ENCODE assay signal across 9 cellular contexts in the genomic region with DNA sequence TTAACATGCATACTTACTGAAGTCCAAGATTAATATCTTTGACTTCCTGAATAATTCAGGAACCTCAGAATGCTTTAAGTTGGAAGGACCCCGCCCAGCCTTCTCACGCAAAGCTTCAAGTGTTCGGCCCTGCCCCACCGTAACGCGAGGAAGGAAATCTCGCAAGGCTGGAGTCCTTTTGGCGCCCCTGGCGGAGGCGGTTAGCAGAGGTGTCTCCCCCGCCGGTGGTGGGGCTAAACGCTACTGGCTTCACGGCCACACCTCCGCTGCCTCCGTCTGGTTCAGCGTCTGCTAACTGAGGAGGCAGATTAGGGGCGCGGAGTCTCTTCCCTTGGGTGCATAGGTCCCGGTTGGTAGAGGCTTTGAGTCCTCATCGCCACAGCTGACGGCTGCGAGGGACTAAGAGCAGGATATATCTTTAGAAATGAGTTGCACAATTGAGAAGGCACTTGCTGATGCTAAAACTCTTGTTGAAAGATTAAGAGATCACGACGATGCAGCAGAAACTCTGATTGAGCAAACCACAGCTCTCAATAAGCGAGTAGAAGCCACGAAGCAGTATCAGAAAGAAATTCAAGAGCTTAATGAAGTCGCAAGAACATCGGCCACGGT. TPM values are rescaled to one million over a fixed set of nuclear protein-coding genes. Genes with fewer than 3 reads are reported as not detected.
DNase-seq lines count a peak whose midpoint lies in the region; ATAC-seq and TF ChIP-seq lines count a peak whose summit lies in the region.
"Had no signal": no experiment of that assay in that cellular context is flagged by ENCODE, and none has a peak within 500 bp of the region (broad histone marks: within the 10 kb centered on the region; RNA-seq: fewer than 3 reads in every experiment).

No MANE protein-coding gene starts in this region.

- peaks cover 6% of the 10 kb centered on the region for H3K4me1 Mint-ChIP-seq in activated CD8-positive, alpha-beta T cell treated with anti-CD3 and anti-CD28 coated beads, Interleukin-2, amount 10 ng/mL, durations not matched to agents 7 days and 5 days (ENCODE audit: low read depth)

- POLR2A ChIA-PET in activated CD8-positive, alpha-beta T cell treated with anti-CD3 and anti-CD28 coated beads, Interleukin-2, amount 10 ng/mL, durations not matched to agents 7 days and 5 days (lab: Charles Lee) = no interaction called here

- in situ Hi-C loops in GM13977 (cut with MboI; ENCODE audit: low pct_unique_long_range_greater_than_20kb, low sequenced_read_pairs, unreplicated experiment) = no loop called here

- CTCF ChIA-PET in activated CD8-positive, alpha-beta T cell treated with anti-CD3 and anti-CD28 coated beads, Interleukin-2, amount 10 ng/mL, durations not matched to agents 7 days and 5 days (lab: Charles Lee) = interaction anchor here (0.6 to 3.6 kb wide), 14 partner anchors 8 to 125 kb away, joined by 3 to 16 read pairs (median 4); partner anchors contain the start of gene SPATS2

- peak; percentile 13 for TF ChIP-seq CTCF in GM13977 (IDR thresholded peaks at IDR 0.05; ENCODE audit: extremely low read depth, insufficient read depth, missing control alignments)

- DNase-seq in GM13977 (ENCODE audit: low spot score) (no peak), germinal center (ENCODE audit: low spot score) (peak; percentile 35), Ammon's horn (ENCODE audit: low spot score) (no peak)
- peak; percentile 80 for DNase-seq in activated CD8-positive, alpha-beta T cell treated with anti-CD3 and anti-CD28 coated beads, Interleukin-2, amount 10 ng/mL, durations not matched to agents 7 days and 5 days
- peak; percentile 62 for DNase-seq in stimulated activated CD4-positive, alpha-beta T cell treated with anti-CD3 and anti-CD28 coated beads, Interleukin-1b, Interleukin-23, amount 100 ng/mL, for 48 hours
- DNase-seq: DND-41 had no signal

- H3K36me3 Mint-ChIP-seq in activated CD8-positive, alpha-beta T cell treated with anti-CD3 and anti-CD28 coated beads, Interleukin-2, amount 10 ng/mL, durations not matched to agents 7 days and 5 days (ENCODE audit: low read depth) = no peaks in the 10 kb centered on the region

- peaks cover 2% of the 10 kb centered on the region for H3K27me3 Mint-ChIP-seq in activated CD8-positive, alpha-beta T cell treated with anti-CD3 and anti-CD28 coated beads, Interleukin-2, amount 10 ng/mL, durations not matched to agents 7 days and 5 days (ENCODE audit: low read depth)

- H3K27ac Mint-ChIP-seq in activated CD8-positive, alpha-beta T cell treated with anti-CD3 and anti-CD28 coated beads, Interleukin-2, amount 10 ng/mL, durations not matched to agents 7 days and 5 days = no peak overlapping the region

- peak; percentile 94 for ATAC-seq in activated CD8-positive, alpha-beta T cell treated with anti-CD3 and anti-CD28 coated beads, Interleukin-2, amount 10 ng/mL, durations not matched to agents 7 days and 5 days
- ATAC-seq in HG03108 (IDR thresholded peaks at IDR 0.05; ENCODE audit: unreplicated experiment) (no peak), HG03439 (IDR thresholded peaks at IDR 0.05; ENCODE audit: unreplicated experiment) (no peak), HG02571 (IDR thresholded peaks at IDR 0.05; ENCODE audit: unreplicated experiment) (no peak)

- no peak overlapping the region for H3K4me3 Mint-ChIP-seq in activated CD8-positive, alpha-beta T cell treated with anti-CD3 and anti-CD28 coated beads, Interleukin-2, amount 10 ng/mL, durations not matched to agents 7 days and 5 days

- H3K9me3 Mint-ChIP-seq in activated CD8-positive, alpha-beta T cell treated with anti-CD3 and anti-CD28 coated beads, Interleukin-2, amount 10 ng/mL, durations not matched to agents 7 days and 5 days (ENCODE audit: insufficient read depth) = no peaks in the 10 kb centered on the region

RNA-seq across cellular contexts. Expression of gene SPATS2, which starts 21.9 kb away (rescaled TPM):
- total RNA-seq in activated CD8-positive, alpha-beta T cell treated with anti-CD3 and anti-CD28 coated beads, Interleukin-2, amount 10 ng/mL, durations not matched to agents 7 days and 5 days = 10 to 100 TPM; 12.9 to 13.0 TPM

RNA-seq across cellular contexts. Expression of gene DNAJC22, which starts 42.5 kb away (rescaled TPM):
- under 1 TPM in 1 of 2 experiments, not detected in 1; 0.29 TPM for total RNA-seq in activated CD8-positive, alpha-beta T cell treated with anti-CD3 and anti-CD28 coated beads, Interleukin-2, amount 10 ng/mL, durations not matched to agents 7 days and 5 days

RNA-seq across cellular contexts. Expression of gene C1QL4, which starts 52.2 kb away (rescaled TPM):
- not detected for total RNA-seq in activated CD8-positive, alpha-beta T cell treated with anti-CD3 and anti-CD28 coated beads, Interleukin-2, amount 10 ng/mL, durations not matched to agents 7 days and 5 days

Comparison
In these comparisons a context has a peak if more than half of its experiments do, and no peak if none do; other contexts are left out.
1. DNase-seq: peak in activated CD8-positive, alpha-beta T cell treated with anti-CD3 and anti-CD28 coated beads, Interleukin-2, amount 10 ng/mL, durations not matched to agents 7 days and 5 days (single experiment), germinal center (single experiment) and stimulated activated CD4-positive, alpha-beta T cell treated with anti-CD3 and anti-CD28 coated beads, Interleukin-1b, Interleukin-23, amount 100 ng/mL, for 48 hours (single experiment); none in GM13977 (single experiment) and Ammon's horn (single experiment).